In the genomic region with DNA sequence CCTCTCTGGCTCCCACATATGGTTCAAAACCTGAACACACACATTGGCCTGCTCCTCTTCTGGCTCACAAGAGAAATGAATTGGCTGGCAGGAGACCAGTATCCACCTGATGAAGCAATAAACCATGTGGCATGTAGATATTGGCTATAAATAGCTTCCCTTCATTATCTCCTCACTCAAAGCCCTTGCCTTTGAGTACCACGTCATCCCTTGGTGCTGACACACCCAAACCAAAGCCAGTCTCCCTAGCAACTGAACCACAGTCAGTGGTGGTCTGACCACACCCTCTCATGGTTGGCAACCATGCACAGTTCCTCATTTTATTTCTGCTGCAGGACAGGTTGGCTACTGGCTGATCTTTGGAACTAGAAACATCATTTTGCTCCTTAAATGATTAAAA, we compare ENCODE assay signal across 8 cellular contexts.
A peak's percentile ranks its signal among the peaks of the same experiment; 100 is the strongest.
DNase-seq lines count a peak whose midpoint lies in the region; ATAC-seq lines count a peak whose summit lies in the region.

No MANE protein-coding gene starts in this region.

- ATAC-seq in GM18511 (IDR thresholded peaks at IDR 0.05; ENCODE audit: unreplicated experiment): peak; percentile 91
- ATAC-seq in GM21786 (IDR thresholded peaks at IDR 0.05; ENCODE audit: unreplicated experiment): peak; percentile 96

- DNase-seq in MV-4-11 (lab: John Stamatoyannopoulos, UW) (peak; percentile 100), NCI-H2196 (lab: John Stamatoyannopoulos, UW; ENCODE audit: unreplicated experiment) (no peak), AG08395 (ENCODE audit: low spot score) (no peak), foreskin melanocyte (no peak), DMS 273 (lab: John Stamatoyannopoulos, UW; ENCODE audit: unreplicated experiment) (no peak)
- peak; percentile 30 for DNase-seq in central memory CD4-positive, alpha-beta T cell

Comparison
In these comparisons a context has a peak if more than half of its experiments do, and no peak if none do; other contexts are left out.
1. DNase-seq: peak in MV-4-11 (single experiment) and central memory CD4-positive, alpha-beta T cell (single experiment); none in NCI-H2196 (single experiment), AG08395 (single experiment), foreskin melanocyte (single experiment) and DMS 273 (single experiment).